In genomic region chr15:66412213-66412612, GRCh38 we compare ENCODE assay signal across 28 cellular contexts.
"Had no signal": no experiment of that assay in that cellular context is flagged by ENCODE, and none has a peak within 500 bp of the region (broad histone marks: within the 10 kb centered on the region; RNA-seq: fewer than 3 reads in every experiment).

No MANE protein-coding gene starts in this region.

- H3K9me3 Mint-ChIP-seq: immature natural killer cell had no signal

- H3K36me3 ChIP-seq: left lung, uterus had no signal

- H3K27ac ChIP-seq: hepatocyte, testis, uterus had no signal

- H3K4me3 ChIP-seq: hepatocyte, left lung, testis, uterus had no signal

- H3K27me3 Mint-ChIP-seq: activated B cell treated with CpG ODN at 0.5 μM for 24 hours; activated CD4-positive, alpha-beta T cell treated with anti-CD3 and anti-CD28 coated beads for 36 hours; activated naive CD8-positive, alpha-beta T cell treated with anti-CD3 and anti-CD28 coated beads, Interleukin-2, amount 50 U/mL, for 24 hours; activated T-cell treated with anti-CD3 and anti-CD28 coated beads, Interleukin-2, amount 50 U/mL, for 24 hours; brain; progenitor cell of endocrine pancreas; stimulated activated naive B cell treated with anti-CD40 and anti-IgM and Interleukin-4, amounts not matched to agents 10 μg/mL and 1 μg/mL and 100 μg/mL, for 72 hours had no signal

- DNase-seq: activated B cell treated with CpG ODN at 0.5 μM for 24 hours; activated CD4-positive, alpha-beta T cell treated with anti-CD3 and anti-CD28 coated beads for 36 hours; activated CD4-positive, alpha-beta T cell treated with anti-CD3 and anti-CD28 coated beads, Interleukin-2, amount 50 U/mL, for 4 hours; activated CD8-positive, alpha-beta memory T cell treated with anti-CD3 and anti-CD28 coated beads for 24 hours; activated CD8-positive, alpha-beta memory T cell treated with anti-CD3 and anti-CD28 coated beads, Interleukin-2, amount 50 U/mL, for 4 hours; activated naive CD4-positive, alpha-beta T cell; activated naive CD8-positive, alpha-beta T cell treated with anti-CD3 and anti-CD28 coated beads, Interleukin-2, amount 50 U/mL, for 24 hours; activated T-cell treated with anti-CD3 and anti-CD28 coated beads, Interleukin-2, amount 50 U/mL, for 24 hours; caudate nucleus; dermis blood vessel endothelial cell; effector CD8-positive, alpha-beta T cell; foreskin melanocyte; immature natural killer cell; left lung; natural killer cell; retina; stimulated activated CD4-positive, alpha-beta T cell treated with anti-CD3 and anti-CD28 coated beads, Interleukin-2, amount 100 ng/mL, for 48 hours; stimulated activated CD8-positive, alpha-beta memory T cell treated with anti-CD3 and anti-CD28 coated beads, Interleukin-4, amount 100 ng/mL, for 48 hours; stimulated activated naive B cell treated with anti-CD40 and anti-IgM and Interleukin-4, amounts not matched to agents 10 μg/mL and 1 μg/mL and 100 μg/mL, for 72 hours; T1000; testis; trophoblast cell; uterus had no signal

- H3K36me3 Mint-ChIP-seq: mesothelial cell of epicardium, natural killer cell had no signal

- H3K27me3 ChIP-seq: hepatocyte, left lung, testis, uterus had no signal

- H3K4me1 Mint-ChIP-seq: mesothelial cell of epicardium had no signal

- H3K4me1 ChIP-seq: uterus had no signal

- H3K4me2 ChIP-seq: hepatocyte had no signal

- H2AFZ ChIP-seq: hepatocyte had no signal

- H3K27ac Mint-ChIP-seq: activated B cell treated with CpG ODN at 0.5 μM for 24 hours; activated CD4-positive, alpha-beta T cell treated with anti-CD3 and anti-CD28 coated beads for 36 hours; activated T-cell treated with anti-CD3 and anti-CD28 coated beads, Interleukin-2, amount 50 U/mL, for 24 hours; mesothelial cell of epicardium; stimulated activated naive B cell treated with anti-CD40 and anti-IgM and Interleukin-4, amounts not matched to agents 10 μg/mL and 1 μg/mL and 100 μg/mL, for 72 hours had no signal

- H3K4me3 Mint-ChIP-seq: activated B cell treated with CpG ODN at 0.5 μM for 24 hours; activated CD4-positive, alpha-beta T cell treated with anti-CD3 and anti-CD28 coated beads for 36 hours; activated naive CD8-positive, alpha-beta T cell treated with anti-CD3 and anti-CD28 coated beads, Interleukin-2, amount 50 U/mL, for 24 hours; brain; mesothelial cell of epicardium; stimulated activated naive B cell treated with anti-CD40 and anti-IgM and Interleukin-4, amounts not matched to agents 10 μg/mL and 1 μg/mL and 100 μg/mL, for 72 hours had no signal

- H3K9me3 ChIP-seq: testis, uterus had no signal

- ATAC-seq: activated CD4-positive, alpha-beta T cell treated with anti-CD3 and anti-CD28 coated beads for 36 hours; activated naive CD8-positive, alpha-beta T cell treated with anti-CD3 and anti-CD28 coated beads, Interleukin-2, amount 50 U/mL, for 24 hours; esophagus mucosa; left lung; natural killer cell; stimulated activated naive B cell treated with anti-CD40 and anti-IgM and Interleukin-4, amounts not matched to agents 10 μg/mL and 1 μg/mL and 100 μg/mL, for 72 hours had no signal
